ENCODE assay signal across 1 cellular context in the genomic region with DNA sequence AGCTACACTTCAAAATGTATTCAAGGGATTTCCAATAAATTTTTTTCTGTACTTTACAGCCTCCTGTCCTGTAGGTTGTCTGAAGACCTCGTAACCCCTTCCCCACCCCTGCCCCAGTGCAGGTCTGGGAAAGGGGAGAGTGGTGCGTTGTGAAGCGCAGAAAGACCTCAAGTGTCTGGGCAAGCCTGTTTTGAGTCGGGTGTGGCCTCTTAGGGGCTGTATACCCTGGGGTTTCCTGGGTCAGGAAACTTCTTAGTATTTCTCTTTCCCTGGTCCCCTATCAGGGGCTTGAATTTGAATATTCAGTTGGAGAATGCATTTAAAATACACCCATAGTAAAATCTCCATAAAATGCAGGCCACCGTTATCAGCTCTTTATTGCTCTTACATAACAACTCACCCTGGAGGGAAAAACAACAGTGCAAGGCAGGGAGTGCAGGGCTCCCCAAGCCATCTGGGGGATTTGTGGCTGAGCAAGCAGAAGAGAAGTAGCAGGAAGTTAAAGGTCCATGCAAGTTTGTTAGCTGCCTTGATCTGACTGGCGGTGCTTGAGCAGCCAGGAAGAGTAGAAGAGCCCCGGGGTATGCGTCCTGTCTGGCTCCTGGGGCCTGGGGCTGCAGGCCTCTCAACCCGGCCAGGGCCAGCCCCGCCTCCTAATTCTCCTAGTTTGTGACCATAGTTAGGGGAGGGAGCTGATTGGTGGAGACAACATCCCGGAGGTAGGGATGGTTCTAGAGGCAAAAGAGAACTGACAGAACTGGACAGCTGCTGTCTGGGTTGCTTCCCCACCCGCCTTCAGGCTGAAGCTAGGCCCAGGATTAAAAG.
A peak's percentile ranks its signal among the peaks of the same experiment; 100 is the strongest.
TF ChIP-seq lines count a peak whose summit lies in the region.

No MANE protein-coding gene starts in this region.

TF ChIP-seq in HEK293, 187 proteins besides CTCF, POLR2A, EP300 and RAD21 (continued from another document):
- TF ChIP-seq, protein P1, sequence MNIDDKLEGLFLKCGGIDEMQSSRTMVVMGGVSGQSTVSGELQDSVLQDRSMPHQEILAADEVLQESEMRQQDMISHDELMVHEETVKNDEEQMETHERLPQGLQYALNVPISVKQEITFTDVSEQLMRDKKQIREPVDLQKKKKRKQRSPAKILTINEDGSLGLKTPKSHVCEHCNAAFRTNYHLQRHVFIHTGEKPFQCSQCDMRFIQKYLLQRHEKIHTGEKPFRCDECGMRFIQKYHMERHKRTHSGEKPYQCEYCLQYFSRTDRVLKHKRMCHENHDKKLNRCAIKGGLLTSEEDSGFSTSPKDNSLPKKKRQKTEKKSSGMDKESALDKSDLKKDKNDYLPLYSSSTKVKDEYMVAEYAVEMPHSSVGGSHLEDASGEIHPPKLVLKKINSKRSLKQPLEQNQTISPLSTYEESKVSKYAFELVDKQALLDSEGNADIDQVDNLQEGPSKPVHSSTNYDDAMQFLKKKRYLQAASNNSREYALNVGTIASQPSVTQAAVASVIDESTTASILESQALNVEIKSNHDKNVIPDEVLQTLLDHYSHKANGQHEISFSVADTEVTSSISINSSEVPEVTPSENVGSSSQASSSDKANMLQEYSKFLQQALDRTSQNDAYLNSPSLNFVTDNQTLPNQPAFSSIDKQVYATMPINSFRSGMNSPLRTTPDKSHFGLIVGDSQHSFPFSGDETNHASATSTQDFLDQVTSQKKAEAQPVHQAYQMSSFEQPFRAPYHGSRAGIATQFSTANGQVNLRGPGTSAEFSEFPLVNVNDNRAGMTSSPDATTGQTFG (tag by site-specific recombination; IDR thresholded peaks at IDR 0.05; ENCODE audit: borderline replicate concordance): no peak
- TF ChIP-seq ZNF138 (tag by site-specific recombination; IDR thresholded peaks at IDR 0.05; ENCODE audit: borderline replicate concordance) (no peak), GLIS1 (tag by site-specific recombination; IDR thresholded peaks at IDR 0.05) (peak; percentile 70)
